In the genomic region with DNA sequence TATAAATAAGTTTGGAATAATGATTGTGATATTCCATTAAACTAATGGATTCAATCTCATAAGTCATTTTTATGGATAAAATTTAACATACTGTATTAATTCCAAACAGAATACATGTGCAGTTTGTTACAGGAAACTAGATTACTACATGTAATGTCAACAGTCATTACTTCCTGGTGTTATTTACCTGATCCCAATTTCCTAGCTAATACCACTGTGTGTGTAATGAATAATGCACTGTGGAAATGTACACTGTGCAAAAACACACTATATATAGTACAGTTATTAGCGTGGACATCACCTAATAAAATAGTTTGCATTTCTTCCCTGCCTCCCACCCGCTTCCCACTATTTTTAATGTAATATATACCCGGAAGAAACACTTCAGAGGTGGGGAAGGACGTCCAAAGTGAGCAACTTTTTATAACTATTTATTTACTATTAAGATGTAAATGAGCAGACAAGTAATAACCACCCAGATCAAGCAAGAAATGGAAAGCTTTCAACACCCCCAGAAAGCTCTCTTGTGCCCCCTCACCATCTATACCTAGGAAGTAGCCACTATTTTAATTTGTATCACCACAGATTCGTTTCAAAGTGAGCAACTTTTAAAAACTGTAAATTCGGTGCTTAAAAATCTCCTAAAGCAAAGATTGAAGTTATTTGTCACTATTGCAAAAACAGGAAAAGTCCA, we compare ENCODE assay signal across 1 cellular context.
TF ChIP-seq lines count a peak whose summit lies in the region.

No MANE protein-coding gene starts in this region.

TF ChIP-seq in HCT116, 20 proteins besides CTCF, POLR2A, EP300 and RAD21 (continued from another document):
- TF ChIP-seq, protein P1, sequence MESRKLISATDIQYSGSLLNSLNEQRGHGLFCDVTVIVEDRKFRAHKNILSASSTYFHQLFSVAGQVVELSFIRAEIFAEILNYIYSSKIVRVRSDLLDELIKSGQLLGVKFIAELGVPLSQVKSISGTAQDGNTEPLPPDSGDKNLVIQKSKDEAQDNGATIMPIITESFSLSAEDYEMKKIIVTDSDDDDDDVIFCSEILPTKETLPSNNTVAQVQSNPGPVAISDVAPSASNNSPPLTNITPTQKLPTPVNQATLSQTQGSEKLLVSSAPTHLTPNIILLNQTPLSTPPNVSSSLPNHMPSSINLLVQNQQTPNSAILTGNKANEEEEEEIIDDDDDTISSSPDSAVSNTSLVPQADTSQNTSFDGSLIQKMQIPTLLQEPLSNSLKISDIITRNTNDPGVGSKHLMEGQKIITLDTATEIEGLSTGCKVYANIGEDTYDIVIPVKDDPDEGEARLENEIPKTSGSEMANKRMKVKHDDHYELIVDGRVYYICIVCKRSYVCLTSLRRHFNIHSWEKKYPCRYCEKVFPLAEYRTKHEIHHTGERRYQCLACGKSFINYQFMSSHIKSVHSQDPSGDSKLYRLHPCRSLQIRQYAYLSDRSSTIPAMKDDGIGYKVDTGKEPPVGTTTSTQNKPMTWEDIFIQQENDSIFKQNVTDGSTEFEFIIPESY (IDR thresholded peaks at IDR 0.05; ENCODE audit: extremely low read depth, insufficient replicate concordance, low read length): no peak
- no peak for TF ChIP-seq SRF (IDR thresholded peaks at IDR 0.05; ENCODE audit: low read depth)
- TF ChIP-seq, protein P2, sequence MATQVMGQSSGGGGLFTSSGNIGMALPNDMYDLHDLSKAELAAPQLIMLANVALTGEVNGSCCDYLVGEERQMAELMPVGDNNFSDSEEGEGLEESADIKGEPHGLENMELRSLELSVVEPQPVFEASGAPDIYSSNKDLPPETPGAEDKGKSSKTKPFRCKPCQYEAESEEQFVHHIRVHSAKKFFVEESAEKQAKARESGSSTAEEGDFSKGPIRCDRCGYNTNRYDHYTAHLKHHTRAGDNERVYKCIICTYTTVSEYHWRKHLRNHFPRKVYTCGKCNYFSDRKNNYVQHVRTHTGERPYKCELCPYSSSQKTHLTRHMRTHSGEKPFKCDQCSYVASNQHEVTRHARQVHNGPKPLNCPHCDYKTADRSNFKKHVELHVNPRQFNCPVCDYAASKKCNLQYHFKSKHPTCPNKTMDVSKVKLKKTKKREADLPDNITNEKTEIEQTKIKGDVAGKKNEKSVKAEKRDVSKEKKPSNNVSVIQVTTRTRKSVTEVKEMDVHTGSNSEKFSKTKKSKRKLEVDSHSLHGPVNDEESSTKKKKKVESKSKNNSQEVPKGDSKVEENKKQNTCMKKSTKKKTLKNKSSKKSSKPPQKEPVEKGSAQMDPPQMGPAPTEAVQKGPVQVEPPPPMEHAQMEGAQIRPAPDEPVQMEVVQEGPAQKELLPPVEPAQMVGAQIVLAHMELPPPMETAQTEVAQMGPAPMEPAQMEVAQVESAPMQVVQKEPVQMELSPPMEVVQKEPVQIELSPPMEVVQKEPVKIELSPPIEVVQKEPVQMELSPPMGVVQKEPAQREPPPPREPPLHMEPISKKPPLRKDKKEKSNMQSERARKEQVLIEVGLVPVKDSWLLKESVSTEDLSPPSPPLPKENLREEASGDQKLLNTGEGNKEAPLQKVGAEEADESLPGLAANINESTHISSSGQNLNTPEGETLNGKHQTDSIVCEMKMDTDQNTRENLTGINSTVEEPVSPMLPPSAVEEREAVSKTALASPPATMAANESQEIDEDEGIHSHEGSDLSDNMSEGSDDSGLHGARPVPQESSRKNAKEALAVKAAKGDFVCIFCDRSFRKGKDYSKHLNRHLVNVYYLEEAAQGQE (IDR thresholded peaks at IDR 0.05; ENCODE audit: low read depth): no peak
- no peak for TF ChIP-seq POLR2AphosphoS5 (IDR thresholded peaks at IDR 0.05; ENCODE audit: low read depth, low read length)
- no peak for TF ChIP-seq ELF1 (IDR thresholded peaks at IDR 0.05; ENCODE audit: borderline replicate concordance, low read depth)
- no peak for TF ChIP-seq FOSL1 (IDR thresholded peaks at IDR 0.05; ENCODE audit: low read depth)
- TF ChIP-seq, protein P3, sequence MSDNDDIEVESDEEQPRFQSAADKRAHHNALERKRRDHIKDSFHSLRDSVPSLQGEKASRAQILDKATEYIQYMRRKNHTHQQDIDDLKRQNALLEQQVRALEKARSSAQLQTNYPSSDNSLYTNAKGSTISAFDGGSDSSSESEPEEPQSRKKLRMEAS (IDR thresholded peaks at IDR 0.05): no peak
- TF ChIP-seq ZFX (IDR thresholded peaks at IDR 0.05): no peak
- TF ChIP-seq, protein P4, sequence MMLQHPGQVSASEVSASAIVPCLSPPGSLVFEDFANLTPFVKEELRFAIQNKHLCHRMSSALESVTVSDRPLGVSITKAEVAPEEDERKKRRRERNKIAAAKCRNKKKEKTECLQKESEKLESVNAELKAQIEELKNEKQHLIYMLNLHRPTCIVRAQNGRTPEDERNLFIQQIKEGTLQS (IDR thresholded peaks at IDR 0.05): no peak
- no peak for TF ChIP-seq CBX3 (IDR thresholded peaks at IDR 0.05; ENCODE audit: low read depth)
- no peak for TF ChIP-seq JUND (IDR thresholded peaks at IDR 0.05)
- TF ChIP-seq ZNF274 (IDR thresholded peaks at IDR 0.05; ENCODE audit: low read depth, low read length): no peak
- no peak for TF ChIP-seq EZH2phosphoT487 (IDR thresholded peaks at IDR 0.05; ENCODE audit: borderline replicate concordance)
- TF ChIP-seq SIN3A (IDR thresholded peaks at IDR 0.05; ENCODE audit: low read depth): no peak
